Comparison of ENCODE assay signal across 1 cellular context in genomic region chr3:143668924-143669790, GRCh38.
TF ChIP-seq lines count a peak whose summit lies in the region.

No MANE protein-coding gene starts in this region.

TF ChIP-seq in A549, 52 proteins besides CTCF, POLR2A, EP300 and RAD21 (continued from another document):
- no peak for TF ChIP-seq E2F6 (IDR thresholded peaks at IDR 0.05; ENCODE audit: borderline replicate concordance, low read depth)
- no peak for TF ChIP-seq MAX (IDR thresholded peaks at IDR 0.05)
- no peak for TF ChIP-seq ZFP36 (IDR thresholded peaks at IDR 0.05; ENCODE audit: borderline replicate concordance, partially characterized antibody)
- no peak for TF ChIP-seq EHF (CRISPR knock-in tag; IDR thresholded peaks at IDR 0.05)
